16 cellular contexts compared by ENCODE assay signal in genomic region chr12:130280226-130280625, GRCh38. TPM values are rescaled to one million over a fixed set of nuclear protein-coding genes. Genes with fewer than 3 reads are reported as not detected.
DNase-seq lines count a peak whose midpoint lies in the region; ATAC-seq and TF ChIP-seq lines count a peak whose summit lies in the region.
"Had no signal": no experiment of that assay in that cellular context is flagged by ENCODE, and none has a peak within 500 bp of the region (broad histone marks: within the 10 kb centered on the region; RNA-seq: fewer than 3 reads in every experiment).

No MANE protein-coding gene starts in this region.

- H3K4me1 ChIP-seq in psoas muscle, result no peaks in the 10 kb centered on the region
- H3K4me1 ChIP-seq: adrenal gland, pancreas had no signal

- DNase-seq in DMS114 treated with DMSO at 0.1 percent for 48 hours (lab: John Stamatoyannopoulos, UW; ENCODE audit: unreplicated experiment) (peak; percentile 8), HT1080 (ENCODE audit: low read depth) (peak; percentile 26), cerebellar cortex (ENCODE audit: low spot score) (peak; percentile 3), psoas muscle (no peak), COLO829 (ENCODE audit: low spot score) (no peak), NCI-H2081 (lab: John Stamatoyannopoulos, UW) (no peak), NCI-H2171 (lab: John Stamatoyannopoulos, UW) (no peak)
- DNase-seq: adrenal gland; effector CD4-positive, alpha-beta T cell; H9; NCI-H187 treated with DMSO at 0.1 percent for 48 hours; pancreas had no signal

- H3K36me3 ChIP-seq in psoas muscle (ENCODE audit: insufficient read depth in 1 of 2, low read depth in 1 of 2), result no peaks in the 10 kb centered on the region
- H3K36me3 ChIP-seq: adrenal gland, pancreas had no signal

- no peaks in the 10 kb centered on the region for H3K9me3 ChIP-seq in psoas muscle
- H3K9me3 ChIP-seq: adrenal gland, pancreas had no signal

- H3K4me3 ChIP-seq in psoas muscle, result peak overlapping the region; percentile 23
- H3K4me3 ChIP-seq: adrenal gland, pancreas had no signal

- WGBS in psoas muscle, 3 donors, result 13 to 23% (median 18%) methylated on average over 9 of the region's 9 CpGs

- ATAC-seq in psoas muscle, result no peak
- ATAC-seq in HG03135 (IDR thresholded peaks at IDR 0.05; ENCODE audit: unreplicated experiment), result no peak
- ATAC-seq: pancreas had no signal

- intact Hi-C loops in psoas muscle (cut with DNase I), result no loop called here

- H3K27me3 ChIP-seq in psoas muscle (ENCODE audit: insufficient read depth in 3 of 3, low read length in 2 of 3), result no peaks in the 10 kb centered on the region
- H3K27me3 ChIP-seq: adrenal gland had no signal

- H3K27ac ChIP-seq in psoas muscle, result no peak overlapping the region
- H3K27ac ChIP-seq: adrenal gland, pancreas had no signal

- no peak for TF ChIP-seq CTCF in psoas muscle (IDR thresholded peaks at IDR 0.05)

RNA-seq across cellular contexts. Expression of gene PIWIL1, which starts 57.5 kb away (rescaled TPM):
- not detected in 2 replicates for total RNA-seq in HT1080 (2014; rRNA removed; shearing (Covaris generic))
- polyA plus RNA-seq in HT1080 (2015; cell fraction: cytosol; rRNA removed), result not detected in 2 replicates
- not detected in 2 replicates for polyA plus RNA-seq in HT1080 (2015; cell fraction: nucleus; rRNA removed)
- not detected for total RNA-seq in psoas muscle
- not detected for polyA plus RNA-seq in psoas muscle
- total RNA-seq: frontal cortex, H9, pancreas, temporal lobe had no signal
- polyA plus RNA-seq: IgD-negative memory B cell, pancreas had no signal

Comparison
In these comparisons a context has a peak if more than half of its experiments do, and no peak if none do; other contexts are left out.
1. DNase-seq: peak in DMS114 treated with DMSO at 0.1 percent for 48 hours (single experiment), HT1080 (single experiment) and cerebellar cortex (single experiment); none in psoas muscle (0 of 2), COLO829 (single experiment), NCI-H2081 (0 of 2) and NCI-H2171 (single experiment).